Comparison of ENCODE assay signal across 9 cellular contexts in genomic region chr7:149790146-149790548, GRCh38. TPM values are rescaled to one million over a fixed set of nuclear protein-coding genes. Genes with fewer than 3 reads are reported as not detected.
A peak's percentile ranks its signal among the peaks of the same experiment; 100 is the strongest.
DNase-seq lines count a peak whose midpoint lies in the region; ATAC-seq, FAIRE-seq and TF ChIP-seq lines count a peak whose summit lies in the region.
"Had no signal": no experiment of that assay in that cellular context is flagged by ENCODE, and none has a peak within 500 bp of the region (broad histone marks: within the 10 kb centered on the region; RNA-seq: fewer than 3 reads in every experiment).

No MANE protein-coding gene starts in this region.

- H3K9ac ChIP-seq in GM12878 (ENCODE audit: control insufficient read depth, insufficient read depth, low read length), result no peak overlapping the region

- H3K4me3 ChIP-seq in AG04450 (ENCODE audit: low read depth, low read length), result no peak overlapping the region
- no peak overlapping the region for H3K4me3 ChIP-seq in HFF-Myc (replicated peaks; ENCODE audit: low read depth, low read length)
- no peak overlapping the region for H3K4me3 ChIP-seq in GM12878
- H3K4me3 ChIP-seq in upper lobe of left lung, result peak overlapping the region in 1 of 4 donors; percentile 5

- no peak for TF ChIP-seq POLR2A in GM12878 (IDR thresholded peaks at IDR 0.05; ENCODE audit: low read depth, low read length)
- no peak for TF ChIP-seq POLR2A in upper lobe of left lung (IDR thresholded peaks at IDR 0.05)

- no peak for DNase-seq in AG04450 (ENCODE audit: low read depth, low spot score)
- no peak for DNase-seq in HFF-Myc (ENCODE audit: extremely low read depth, low read depth)
- no peak for DNase-seq in GM12878 (ENCODE audit: low read depth, low spot score)
- DNase-seq in kidney tubule cell (ENCODE audit: low spot score), result peak; percentile 6
- DNase-seq in upper lobe of left lung, result peak; percentile 64 to 92
- no peak for DNase-seq in OCI-M1 (lab: John Stamatoyannopoulos, UW)

- ATAC-seq in GM12878 (peak; percentile 34; the same call in 2 of the 3 replicates), upper lobe of left lung (ENCODE audit: low FRiP score in 2 of 2) (peak in 1 of 2 donors; percentile 38), GM18511 (IDR thresholded peaks at IDR 0.05; ENCODE audit: unreplicated experiment) (no peak), HG03460 (IDR thresholded peaks at IDR 0.05; ENCODE audit: unreplicated experiment) (no peak)

- no TSS peak for BruUV-seq in GM12878 (replicated peaks; lab: Mats Ljungman, UMichigan)

- POLR2A ChIA-PET in AG04450 (lab: Yijun Ruan, JAX) (interaction anchor here (0.5 kb wide), 1 partner anchor 259 kb away, joined by 3 read pairs; no protein-coding TSS in a partner anchor), GM12878 (lab: Charles Lee) (no interaction called here)

- H3K36me3 ChIP-seq in GM12878 (ENCODE audit: control insufficient read depth in 2 of 2, insufficient read depth in 2 of 2, low read length in 1 of 2), result no peaks in the 10 kb centered on the region
- H3K36me3 ChIP-seq in upper lobe of left lung, result no peaks in the 10 kb centered on the region

- intact Hi-C loops in GM12878 (cut with micrococcal nuclease; ENCODE audit: unreplicated experiment), result no loop called here

- in situ Hi-C loops in GM12878 (cut with MboI), result no loop called here

- TF ChIP-seq EP300 in GM12878 (IDR thresholded peaks at IDR 0.05; ENCODE audit: borderline replicate concordance in 1 of 2, control insufficient read depth in 1 of 2, low read depth in 2 of 2, low read length in 2 of 2) (no peak), upper lobe of left lung (IDR thresholded peaks at IDR 0.05) (no peak)

- H3K4me1 ChIP-seq in GM12878 (ENCODE audit: control insufficient read depth, insufficient read depth, low read length) (no peaks in the 10 kb centered on the region), upper lobe of left lung (peaks cover 9 to 18% (median 14%) of the 10 kb centered on the region in 4 donors)

- FAIRE-seq in GM12878 (lab: Jason Lieb, UNC), result no peak
- FAIRE-seq: GM18507 had no signal

- H2AFZ ChIP-seq in GM12878 (ENCODE audit: control insufficient read depth, low read depth, low read length), result no peak overlapping the region

- peak; percentile 18; the same call in 1 of the 2 replicates for TF ChIP-seq CTCF in AG04450 (IDR thresholded peaks at IDR 0.05; ENCODE audit: low read depth, low read length)
- peak; percentile 49 for TF ChIP-seq CTCF in HFF-Myc (IDR thresholded peaks at IDR 0.05; ENCODE audit: low read depth, low read length, missing control alignments)
- TF ChIP-seq CTCF in GM12878 (IDR thresholded peaks at IDR 0.05 in 2 of 3, conservative IDR thresholded peaks at IDR 0.05 in 1 of 3; ENCODE audit: control insufficient read depth in 2 of 3, extremely low read depth in 1 of 3, insufficient read depth in 1 of 3, low read depth in 3 of 3, low read length in 3 of 3), result peak; percentile 11 to 24 (median 21); a peak in 2 of 6 replicates
- peak; percentile 51 to 90 (median 74) for TF ChIP-seq CTCF in upper lobe of left lung (IDR thresholded peaks at IDR 0.05)

- 55% methylated on average over 48 of the region's 56 CpGs for WGBS in GM12878 (ENCODE audit: insufficient coverage, insufficient replicate concordance, low lambda C conversion rate, missing lambda C conversion rate)
- 5 to 24% methylated on average over 13 to 48 of the region's 56 CpGs for WGBS in upper lobe of left lung, 2 donors

- SMC1A ChIA-PET in GM12878 (lab: Charles Lee; ENCODE audit: uncharacterized antibody, unreplicated experiment), result no interaction called here

- no peaks in the 10 kb centered on the region for H4K20me1 ChIP-seq in GM12878 (ENCODE audit: control insufficient read depth, insufficient read depth)

- no peaks in the 10 kb centered on the region for H3K79me2 ChIP-seq in GM12878 (ENCODE audit: control insufficient read depth, insufficient read depth, low read length)

- TF ChIP-seq RAD21 in GM12878 (IDR thresholded peaks at IDR 0.05; ENCODE audit: insufficient read depth, low read depth, low read length), result no peak

- H3K27me3 ChIP-seq in AG04450 (ENCODE audit: control insufficient read depth, insufficient read depth, low read length), result peaks cover 23% of the 10 kb centered on the region
- H3K27me3 ChIP-seq in GM12878 (replicated peaks in 1 of 2; ENCODE audit: control insufficient read depth in 2 of 2, insufficient read depth in 2 of 2, low read length in 1 of 2), result peaks cover 0 to 1% of the 10 kb centered on the region in 2 experiments; a peak in 2 of 4 replicates
- peaks cover 0 to 12% (median 2%) of the 10 kb centered on the region in 4 donors for H3K27me3 ChIP-seq in upper lobe of left lung

- H3K9me3 ChIP-seq in AG04450 (ENCODE audit: control insufficient read depth, insufficient read depth, low read length) (no peaks in the 10 kb centered on the region; the same call in 1 of the 2 replicates), GM12878 (replicated peaks; ENCODE audit: control insufficient read depth, insufficient read depth, low read length) (no peaks in the 10 kb centered on the region), upper lobe of left lung (no peaks in the 10 kb centered on the region)

- H3K4me2 ChIP-seq in GM12878 (ENCODE audit: control insufficient read depth, insufficient read depth), result no peak overlapping the region

- no peak overlapping the region for H3K27ac ChIP-seq in AG04450 (ENCODE audit: low read depth, low read length)
- H3K27ac ChIP-seq in GM12878 (ENCODE audit: control insufficient read depth, insufficient read depth), result no peak overlapping the region
- H3K27ac ChIP-seq in upper lobe of left lung, result no peak overlapping the region

- RAD21 ChIA-PET in GM12878 (lab: Charles Lee; ENCODE audit: unreplicated experiment), result no interaction called here

- CTCF ChIA-PET in AG04450 (lab: Charles Lee), result no interaction called here
- CTCF ChIA-PET in GM12878 (lab: Yijun Ruan, JAX), result no interaction called here

TF ChIP-seq in GM12878, 131 proteins besides CTCF, POLR2A, EP300 and RAD21:
- no peak for TF ChIP-seq FOXM1 (IDR thresholded peaks at IDR 0.05; ENCODE audit: low read depth, low read length)
- no peak for TF ChIP-seq ZNF384 (IDR thresholded peaks at IDR 0.05; ENCODE audit: borderline replicate concordance, low read depth, low read length)

RNA-seq across cellular contexts. Expression of gene ZNF467, which starts 16.8 kb away (rescaled TPM):
- 0.14 and 0.32 TPM in 2 replicates for polyA plus RNA-seq in AG04450 (2011; rRNA removed)
- 0.28 and 0.48 TPM in 2 replicates for polyA minus RNA-seq in AG04450 (2011; rRNA and poly(A)+ RNA removed)
- 0.77 and 0.93 TPM in 2 replicates for total RNA-seq in GM12878 (2013; cell fraction: nucleolus; rRNA removed)
- not detected in 2 replicates for total RNA-seq in GM12878 (2014; rRNA removed)
- total RNA-seq in GM12878 (2014; rRNA removed; fragmentation: Illumina TruSeq; extraction: Trizol), result not detected in 2 replicates
- total RNA-seq in GM12878 (2021), result not detected in 2 replicates
- polyA plus RNA-seq in GM12878 (2011; ENCODE audit: low read depth), result not detected
- not detected in 2 replicates for polyA plus RNA-seq in GM12878 (2011; rRNA removed)
- polyA plus RNA-seq in GM12878 (2011; cell fraction: cytosol; rRNA removed), result 0.07 TPM in 1 of 2 replicates, not detected in the other
- 0.35 and 0.45 TPM in 2 replicates for polyA plus RNA-seq in GM12878 (2011; cell fraction: nucleus; rRNA removed)
- 0.19 and 0.34 TPM in 2 replicates for polyA plus RNA-seq in GM12878 (2012)
- not detected in 2 replicates for polyA plus RNA-seq in GM12878 (2014; fragmentation: Illumina TruSeq; extraction: Trizol)
- not detected for polyA plus RNA-seq in GM12878 (2014; fragmentation: Nextera tagmentation; extraction: Ambion mirVana)
- polyA plus RNA-seq in GM12878 (2014; rRNA removed), result 0.04 TPM in 1 of 2 replicates, not detected in the other
- not detected for polyA plus RNA-seq in GM12878 (2016; fragmentation: Nextera tagmentation; extraction: Ambion mirVana)
- polyA minus RNA-seq in GM12878 (2011; rRNA and poly(A)+ RNA removed), result 0.05 TPM in 1 of 2 replicates, not detected in the other
- polyA minus RNA-seq in GM12878 (2011; cell fraction: cytosol; rRNA and poly(A)+ RNA removed), result not detected in 2 replicates
- not detected in 2 replicates for polyA minus RNA-seq in GM12878 (2011; cell fraction: nucleus; rRNA and poly(A)+ RNA removed)
- 10 to 100 TPM in 5 of 6 donors, 1 to 10 TPM in 1; 8.2 to 41.2 (median 17.4) TPM for total RNA-seq in upper lobe of left lung

RNA-seq across cellular contexts. Expression of gene ZNF862, which starts 48.0 kb away (rescaled TPM):
- polyA plus RNA-seq in AG04450 (2011; rRNA removed) (11.5 and 11.8 TPM in 2 replicates), GM12878 (2011; rRNA removed) (7.1 and 7.7 TPM in 2 replicates), GM12878 (2014; fragmentation: Illumina TruSeq; extraction: Trizol) (4.3 and 5.9 TPM in 2 replicates), GM12878 (2014; fragmentation: Nextera tagmentation; extraction: Ambion mirVana) (1 to 10 TPM in 1 of 2 experiments, under 1 TPM in 1; 0.49 to 1.3 TPM), GM12878 (2014; rRNA removed) (4.6 and 5.7 TPM in 2 replicates), GM12878 (2016; fragmentation: Nextera tagmentation; extraction: Ambion mirVana) (1 to 10 TPM; 2.5 to 2.7 TPM)
- 18.4 TPM in 2 replicates for polyA minus RNA-seq in AG04450 (2011; rRNA and poly(A)+ RNA removed)
- total RNA-seq in GM12878 (2013; cell fraction: nucleolus; rRNA removed), result 22.3 and 23.9 TPM in 2 replicates
- total RNA-seq in GM12878 (2014; rRNA removed) (3.2 and 3.6 TPM in 2 replicates), GM12878 (2014; rRNA removed; fragmentation: Illumina TruSeq; extraction: Trizol) (3.3 and 4.0 TPM in 2 replicates), GM12878 (2021) (6.3 and 7.8 TPM in 2 replicates), upper lobe of left lung (10 to 100 TPM in 5 of 6 donors, 1 to 10 TPM in 1; 7.1 to 31.4 (median 16.7) TPM)
- 3.2 TPM for polyA plus RNA-seq in GM12878 (2011; ENCODE audit: low read depth)
- 6.1 and 8.1 TPM in 2 replicates for polyA plus RNA-seq in GM12878 (2011; cell fraction: cytosol; rRNA removed)
- 16.4 and 24.9 TPM in 2 replicates for polyA plus RNA-seq in GM12878 (2011; cell fraction: nucleus; rRNA removed)
- 7.5 and 8.5 TPM in 2 replicates for polyA plus RNA-seq in GM12878 (2012)
- polyA minus RNA-seq in GM12878 (2011; rRNA and poly(A)+ RNA removed), result 7.8 and 10.7 TPM in 2 replicates
- polyA minus RNA-seq in GM12878 (2011; cell fraction: cytosol; rRNA and poly(A)+ RNA removed), result 1.1 and 2.1 TPM in 2 replicates
- 13.1 and 14.8 TPM in 2 replicates for polyA minus RNA-seq in GM12878 (2011; cell fraction: nucleus; rRNA and poly(A)+ RNA removed)

Comparison
In these comparisons a context has a peak if more than half of its experiments do, and no peak if none do; other contexts are left out.
1. DNase-seq: peak in kidney tubule cell (single experiment) and upper lobe of left lung (2 of 2); none in AG04450 (single experiment), HFF-Myc (single experiment), GM12878 (single experiment) and OCI-M1 (single experiment).
2. CTCF ChIP-seq: peak in every context shown above with its lines; median percentile 74 in upper lobe of left lung; 49 in HFF-Myc; 21 in GM12878; 18 in AG04450.
3. RNA of gene ZNF467, which starts 16.8 kb away (total RNA-seq): 8.2 to 41.2 TPM in upper lobe of left lung; 0.77 to 0.93 TPM in GM12878; every median in the first group is over 4 times any median in the second.